15 cellular contexts compared by ENCODE assay signal in genomic region chrX:65900850-65901844, GRCh38.
"Had no signal": no experiment of that assay in that cellular context is flagged by ENCODE, and none has a peak within 500 bp of the region (broad histone marks: within the 10 kb centered on the region; RNA-seq: fewer than 3 reads in every experiment).

No MANE protein-coding gene starts in this region.

- H3K27ac ChIP-seq: breast epithelium, dorsolateral prefrontal cortex, lower lobe of right lung, right atrium auricular region, thyroid gland, uterus, VCaP had no signal

- H3K27me3 ChIP-seq: right atrium auricular region, thyroid gland, uterus had no signal

- FAIRE-seq: small intestine had no signal

- H3K4me3 ChIP-seq: breast epithelium, dorsolateral prefrontal cortex, lower lobe of right lung, right atrium auricular region, thyroid gland, uterus had no signal

- H3K4me1 ChIP-seq: breast epithelium, lower lobe of right lung, right atrium auricular region, thyroid gland, uterus had no signal

- DNase-seq: activated effector memory CD4-positive, alpha-beta T cell treated with anti-CD3 and anti-CD28 coated beads, Interleukin-2, amount 50 U/mL, for 16 hours; activated T-cell treated with anti-CD3 and anti-CD28 coated beads, Interleukin-2, amount 50 U/mL, for 1 hour; dorsolateral prefrontal cortex; foreskin fibroblast; glutamatergic neuron; immature natural killer cell; lower lobe of right lung; small intestine; thyroid gland; uterus had no signal

- ATAC-seq: activated naive CD4-positive, alpha-beta T cell treated with anti-CD3 and anti-CD28 coated beads, Interleukin-2, amount 50 U/mL, for 72 hours; esophagus mucosa; lower lobe of right lung had no signal

- H3K36me3 ChIP-seq: breast epithelium, lower lobe of right lung, right atrium auricular region, thyroid gland, uterus had no signal

- H3K9me3 ChIP-seq: breast epithelium, lower lobe of right lung, right atrium auricular region, thyroid gland, uterus had no signal
